Comparison of ENCODE assay signal across 30 cellular contexts in genomic region chr13:21361123-21361522, GRCh38.
DNase-seq lines count a peak whose midpoint lies in the region; ATAC-seq, FAIRE-seq and TF ChIP-seq lines count a peak whose summit lies in the region.
"Had no signal": no experiment of that assay in that cellular context is flagged by ENCODE, and none has a peak within 500 bp of the region (broad histone marks: within the 10 kb centered on the region; RNA-seq: fewer than 3 reads in every experiment).

No MANE protein-coding gene starts in this region.

- CTCF ChIA-PET in activated CD4-positive, alpha-beta memory T cell treated with anti-CD3 and anti-CD28 coated beads for 36 hours (lab: Charles Lee): interaction anchor here (1.2 kb wide), 1 partner anchor 116 kb away, joined by 3 read pairs; no protein-coding TSS in a partner anchor

- ATAC-seq in GM18511 (IDR thresholded peaks at IDR 0.05; ENCODE audit: unreplicated experiment): no peak
- ATAC-seq: GM12878 had no signal

- H3K4me3 Mint-ChIP-seq in chondrocyte (ENCODE audit: unreplicated experiment): no peak overlapping the region
- H3K4me3 Mint-ChIP-seq in activated CD4-positive, alpha-beta memory T cell treated with anti-CD3 and anti-CD28 coated beads for 36 hours: no peak overlapping the region
- H3K4me3 Mint-ChIP-seq: CD14-positive monocyte; CD4-positive, alpha-beta memory T cell; CD4-positive, CD25-positive, alpha-beta regulatory T cell; CD8-positive, alpha-beta memory T cell had no signal

- FAIRE-seq in bronchial epithelial cell (lab: Jason Lieb, UNC): peak; percentile 88
- FAIRE-seq: A204.1, GM12878, GM12892, GM18507, GM19239 had no signal

- H3K27me3 Mint-ChIP-seq in chondrocyte (ENCODE audit: low read depth): no peaks in the 10 kb centered on the region
- no peaks in the 10 kb centered on the region for H3K27me3 Mint-ChIP-seq in activated CD4-positive, alpha-beta memory T cell treated with anti-CD3 and anti-CD28 coated beads for 36 hours
- H3K27me3 Mint-ChIP-seq: CD4-positive, alpha-beta memory T cell; CD4-positive, CD25-positive, alpha-beta regulatory T cell had no signal

- H3K36me3 ChIP-seq in bronchial epithelial cell (ENCODE audit: control insufficient read depth, insufficient read depth, low read length) (no peaks in the 10 kb centered on the region), testis (ENCODE audit: low read depth, missing control alignments) (no peaks in the 10 kb centered on the region)
- H3K36me3 ChIP-seq: BE2C, BLaER1 had no signal

- no peaks in the 10 kb centered on the region for H3K9me3 ChIP-seq in testis
- H3K9me3 ChIP-seq: BE2C had no signal

- TF ChIP-seq CTCF in bronchial epithelial cell (IDR thresholded peaks at IDR 0.05; ENCODE audit: insufficient read depth, low read length, severe bottlenecking): no peak
- no peak for TF ChIP-seq CTCF in chondrocyte (IDR thresholded peaks at IDR 0.05)
- no peak for TF ChIP-seq CTCF in testis (IDR thresholded peaks at IDR 0.05)

- 78 to 87% methylated on average over 7 of the region's 7 CpGs for WGBS in testis, 2 donors

- H3K4me1 ChIP-seq in testis: no peaks in the 10 kb centered on the region
- H3K4me1 ChIP-seq: BE2C, BLaER1 had no signal

- no peak overlapping the region for H3K27ac Mint-ChIP-seq in chondrocyte (ENCODE audit: unreplicated experiment)
- H3K27ac Mint-ChIP-seq in activated CD4-positive, alpha-beta memory T cell treated with anti-CD3 and anti-CD28 coated beads for 36 hours: no peak overlapping the region
- H3K27ac Mint-ChIP-seq: CD14-positive monocyte; CD4-positive, alpha-beta memory T cell; CD4-positive, CD25-positive, alpha-beta regulatory T cell; CD8-positive, alpha-beta memory T cell had no signal

- peaks cover 20% of the 10 kb centered on the region for H3K9me3 Mint-ChIP-seq in chondrocyte (ENCODE audit: low read depth)
- H3K9me3 Mint-ChIP-seq in activated CD4-positive, alpha-beta memory T cell treated with anti-CD3 and anti-CD28 coated beads for 36 hours: no peaks in the 10 kb centered on the region
- H3K9me3 Mint-ChIP-seq: CD8-positive, alpha-beta memory T cell had no signal

- intact Hi-C loops in testis (cut with DNase I; ENCODE audit: low total_unique reads): no loop called here
- intact Hi-C loops in activated CD4-positive, alpha-beta memory T cell treated with anti-CD3 and anti-CD28 coated beads for 36 hours (cut with micrococcal nuclease): no loop called here

- H3K36me3 Mint-ChIP-seq in chondrocyte (ENCODE audit: low read depth): no peaks in the 10 kb centered on the region
- no peaks in the 10 kb centered on the region for H3K36me3 Mint-ChIP-seq in activated CD4-positive, alpha-beta memory T cell treated with anti-CD3 and anti-CD28 coated beads for 36 hours
- H3K36me3 Mint-ChIP-seq: CD14-positive monocyte; CD4-positive, CD25-positive, alpha-beta regulatory T cell had no signal

- H3K27ac ChIP-seq in testis: no peak overlapping the region
- H3K27ac ChIP-seq: BLaER1 had no signal

- no peaks in the 10 kb centered on the region for H3K4me1 Mint-ChIP-seq in chondrocyte (ENCODE audit: low read depth)
- H3K4me1 Mint-ChIP-seq in activated CD4-positive, alpha-beta memory T cell treated with anti-CD3 and anti-CD28 coated beads for 36 hours (ENCODE audit: low read depth): peaks cover 10% of the 10 kb centered on the region

- H3K4me3 ChIP-seq in bronchial epithelial cell (ENCODE audit: low read depth, low read length) (no peak overlapping the region), testis (no peak overlapping the region)
- H3K4me3 ChIP-seq: BLaER1, GM12878 had no signal

- POLR2A ChIA-PET in activated CD4-positive, alpha-beta memory T cell treated with anti-CD3 and anti-CD28 coated beads for 36 hours (lab: Charles Lee): no interaction called here

- TF ChIP-seq POLR2A in testis (IDR thresholded peaks at IDR 0.05): no peak

- H3K27me3 ChIP-seq in bronchial epithelial cell (ENCODE audit: control insufficient read depth, insufficient read depth, low read length): no peaks in the 10 kb centered on the region
- H3K27me3 ChIP-seq in testis: no peaks in the 10 kb centered on the region
- H3K27me3 ChIP-seq: BE2C, BLaER1 had no signal

- DNase-seq in bronchial epithelial cell (ENCODE audit: low read depth) (no peak), chondrocyte (ENCODE audit: low spot score) (peak; percentile 47), mesenteric fat pad (ENCODE audit: low spot score) (peak; percentile 49), testis (peak; percentile 1), NCI-H748 (lab: John Stamatoyannopoulos, UW; ENCODE audit: unreplicated experiment) (no peak)
- DNase-seq in activated CD4-positive, alpha-beta memory T cell treated with anti-CD3 and anti-CD28 coated beads for 36 hours: no peak
- DNase-seq in NK-92 treated with Interleukin-12 subunit alpha and Interleukin-12 subunit beta, amount 100 ng/mL, for 24 hours (lab: John Stamatoyannopoulos, UW): no peak
- DNase-seq: 8988T; ACHN; BE2C; C1 segment of cervical spinal cord; CD4-positive, alpha-beta memory T cell; CD4-positive, CD25-positive, alpha-beta regulatory T cell; CD8-positive, alpha-beta memory T cell; COR-L47; DMS 273 treated with DMSO at 0.1 percent for 48 hours; DMS153; DMS53; DMS79; DND-41; EL; GDM1 had no signal

Comparison
In these comparisons a context has a peak if more than half of its experiments do, and no peak if none do; other contexts are left out.
1. DNase-seq: peak in chondrocyte (single experiment), mesenteric fat pad (single experiment) and testis (single experiment); none in bronchial epithelial cell (single experiment), activated CD4-positive, alpha-beta memory T cell treated with anti-CD3 and anti-CD28 coated beads for 36 hours (single experiment), NK-92 treated with Interleukin-12 subunit alpha and Interleukin-12 subunit beta, amount 100 ng/mL, for 24 hours (single experiment) and NCI-H748 (single experiment).